10 cellular contexts compared by ENCODE assay signal in the genomic region with DNA sequence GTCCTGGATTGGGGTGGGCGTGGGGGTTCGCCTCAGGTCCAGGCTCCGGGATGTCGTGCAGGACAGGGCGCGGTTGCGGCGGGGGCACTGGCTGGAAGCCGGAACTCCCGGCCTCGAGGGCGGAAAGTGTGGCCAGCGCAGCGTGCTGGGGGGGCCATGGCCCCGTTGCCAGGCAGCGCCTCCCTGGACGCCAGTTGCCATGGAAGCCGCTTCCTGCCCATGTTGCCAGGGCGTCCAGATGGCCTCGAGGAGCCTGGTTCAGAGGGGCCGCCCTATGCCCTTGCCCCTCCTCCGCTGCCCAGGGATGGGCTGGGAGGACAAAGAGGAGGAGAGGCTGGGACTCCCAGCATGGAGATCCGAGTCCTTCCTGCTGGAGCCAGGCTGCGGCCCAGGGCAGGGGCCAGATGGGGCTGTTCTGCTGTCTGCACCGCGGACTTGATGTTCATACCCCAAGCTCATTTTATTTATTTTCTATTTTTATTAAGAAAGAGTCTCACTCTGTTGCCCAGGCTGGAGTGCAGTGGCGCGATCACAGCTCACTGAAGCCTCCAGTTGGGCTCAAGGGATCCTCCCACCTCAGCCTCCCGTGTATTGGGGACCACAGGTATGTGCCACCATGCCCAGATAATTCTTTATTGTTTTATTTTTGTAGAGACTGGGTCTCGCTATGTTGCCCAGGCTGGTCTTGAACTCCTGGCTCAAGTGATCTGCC. TPM values are rescaled to one million over a fixed set of nuclear protein-coding genes. Genes with fewer than 3 reads are reported as not detected.
DNase-seq lines count a peak whose midpoint lies in the region; ATAC-seq and TF ChIP-seq lines count a peak whose summit lies in the region.
"Had no signal": no experiment of that assay in that cellular context is flagged by ENCODE, and none has a peak within 500 bp of the region (broad histone marks: within the 10 kb centered on the region; RNA-seq: fewer than 3 reads in every experiment).

No MANE protein-coding gene starts in this region.

- no peak overlapping the region for H3K4me3 ChIP-seq in fibroblast of villous mesenchyme (ENCODE audit: low read depth, low read length)

- DNase-seq in activated naive CD4-positive, alpha-beta T cell treated with anti-CD3 and anti-CD28 coated beads, Interleukin-2, amount 10 ng/mL, durations not matched to agents 7 days and 5 days = peak; percentile 66
- DNase-seq in activated naive CD4-positive, alpha-beta T cell treated with anti-CD3 and anti-CD28 coated beads, Interleukin-2, amount 50 U/mL, for 72 hours (ENCODE audit: low spot score in 2 of 2) = no peak
- peak; percentile 54 for DNase-seq in SHP77 treated with DMSO at 0.1 percent for 48 hours (lab: John Stamatoyannopoulos, UW)
- DNase-seq in fibroblast of villous mesenchyme (ENCODE audit: low read depth) = peak; percentile 18
- DNase-seq in substantia nigra (lab: John Stamatoyannopoulos, UW) = peak in 43 of 49 donors; percentile 4 to 89 (median 49)
- no peak for DNase-seq in naive thymus-derived CD8-positive, alpha-beta T cell

- no peak for ATAC-seq in activated naive CD4-positive, alpha-beta T cell treated with anti-CD3 and anti-CD28 coated beads, Interleukin-2, amount 50 U/mL, for 72 hours
- ATAC-seq in HG03139 (IDR thresholded peaks at IDR 0.05; ENCODE audit: unreplicated experiment) = no peak
- ATAC-seq in HG03565 (IDR thresholded peaks at IDR 0.05; ENCODE audit: unreplicated experiment) = no peak
- no peak for ATAC-seq in naive thymus-derived CD8-positive, alpha-beta T cell

- H3K27ac ChIP-seq in substantia nigra (ENCODE audit: low read depth, low read length, poor library complexity, severe bottlenecking) = no peak overlapping the region

- CTCF ChIA-PET in activated naive CD4-positive, alpha-beta T cell treated with anti-CD3 and anti-CD28 coated beads, Interleukin-2, amount 10 ng/mL, durations not matched to agents 7 days and 5 days (lab: Charles Lee) = interaction anchor here (2.8 kb wide), 1 partner anchor 129 kb away, joined by 18 read pairs; no protein-coding TSS in a partner anchor

- no peak for TF ChIP-seq CTCF in fibroblast of villous mesenchyme (IDR thresholded peaks at IDR 0.05; ENCODE audit: insufficient read depth, low read depth, low read length)

- no peaks in the 10 kb centered on the region for H3K36me3 Mint-ChIP-seq in activated naive CD4-positive, alpha-beta T cell treated with anti-CD3 and anti-CD28 coated beads, Interleukin-2, amount 10 ng/mL, durations not matched to agents 7 days and 5 days
- no peaks in the 10 kb centered on the region for H3K36me3 Mint-ChIP-seq in activated naive CD4-positive, alpha-beta T cell treated with anti-CD3 and anti-CD28 coated beads, Interleukin-2, amount 50 U/mL, for 72 hours
- H3K36me3 Mint-ChIP-seq in naive thymus-derived CD8-positive, alpha-beta T cell = no peaks in the 10 kb centered on the region
- H3K36me3 Mint-ChIP-seq: CD4-positive, alpha-beta memory T cell had no signal

- H3K27ac Mint-ChIP-seq in activated naive CD4-positive, alpha-beta T cell treated with anti-CD3 and anti-CD28 coated beads, Interleukin-2, amount 10 ng/mL, durations not matched to agents 7 days and 5 days = no peak overlapping the region
- no peak overlapping the region for H3K27ac Mint-ChIP-seq in activated naive CD4-positive, alpha-beta T cell treated with anti-CD3 and anti-CD28 coated beads, Interleukin-2, amount 50 U/mL, for 72 hours
- H3K27ac Mint-ChIP-seq in naive thymus-derived CD8-positive, alpha-beta T cell = no peak overlapping the region
- H3K27ac Mint-ChIP-seq: stimulated activated naive CD8-positive, alpha-beta T cell treated with anti-CD3 and anti-CD28 coated beads, Interleukin-15, Interleukin-2, amounts not matched to agents 100 ng/mL and 50 ng/mL, for 24 hours had no signal

- POLR2A ChIA-PET in naive thymus-derived CD8-positive, alpha-beta T cell (lab: Charles Lee) = no interaction called here

- H3K9me3 Mint-ChIP-seq in activated naive CD4-positive, alpha-beta T cell treated with anti-CD3 and anti-CD28 coated beads, Interleukin-2, amount 10 ng/mL, durations not matched to agents 7 days and 5 days = no peaks in the 10 kb centered on the region
- H3K9me3 Mint-ChIP-seq in activated naive CD4-positive, alpha-beta T cell treated with anti-CD3 and anti-CD28 coated beads, Interleukin-2, amount 50 U/mL, for 72 hours = no peaks in the 10 kb centered on the region
- no peaks in the 10 kb centered on the region for H3K9me3 Mint-ChIP-seq in naive thymus-derived CD8-positive, alpha-beta T cell
- H3K9me3 Mint-ChIP-seq: CD4-positive, alpha-beta memory T cell; stimulated activated naive CD8-positive, alpha-beta T cell treated with anti-CD3 and anti-CD28 coated beads, Interleukin-15, Interleukin-2, amounts not matched to agents 100 ng/mL and 50 ng/mL, for 24 hours had no signal

- H3K4me3 Mint-ChIP-seq in activated naive CD4-positive, alpha-beta T cell treated with anti-CD3 and anti-CD28 coated beads, Interleukin-2, amount 10 ng/mL, durations not matched to agents 7 days and 5 days = no peak overlapping the region
- no peak overlapping the region for H3K4me3 Mint-ChIP-seq in naive thymus-derived CD8-positive, alpha-beta T cell
- H3K4me3 Mint-ChIP-seq: CD4-positive, alpha-beta memory T cell; stimulated activated naive CD8-positive, alpha-beta T cell treated with anti-CD3 and anti-CD28 coated beads, Interleukin-15, Interleukin-2, amounts not matched to agents 100 ng/mL and 50 ng/mL, for 24 hours had no signal

- peaks cover 46% of the 10 kb centered on the region for H3K27me3 Mint-ChIP-seq in activated naive CD4-positive, alpha-beta T cell treated with anti-CD3 and anti-CD28 coated beads, Interleukin-2, amount 10 ng/mL, durations not matched to agents 7 days and 5 days
- H3K27me3 Mint-ChIP-seq in naive thymus-derived CD8-positive, alpha-beta T cell = peaks cover 0 to 6% (median 0%) of the 10 kb centered on the region in 5 donors
- H3K27me3 Mint-ChIP-seq: stimulated activated naive CD8-positive, alpha-beta T cell treated with anti-CD3 and anti-CD28 coated beads, Interleukin-15, Interleukin-2, amounts not matched to agents 100 ng/mL and 50 ng/mL, for 24 hours had no signal

- H3K4me1 Mint-ChIP-seq in activated naive CD4-positive, alpha-beta T cell treated with anti-CD3 and anti-CD28 coated beads, Interleukin-2, amount 10 ng/mL, durations not matched to agents 7 days and 5 days = peaks cover 5% of the 10 kb centered on the region
- H3K4me1 Mint-ChIP-seq in naive thymus-derived CD8-positive, alpha-beta T cell = peaks cover 2 to 6% (median 4%) of the 10 kb centered on the region in 4 donors

RNA-seq across cellular contexts. Expression of a gene that starts 4.6 kb away (rescaled TPM):
- total RNA-seq in activated naive CD4-positive, alpha-beta T cell treated with anti-CD3 and anti-CD28 coated beads, Interleukin-2, amount 50 U/mL, for 72 hours = not detected
- 0.43 and 0.97 TPM in 2 replicates for total RNA-seq in fibroblast of villous mesenchyme
- not detected for total RNA-seq in naive thymus-derived CD8-positive, alpha-beta T cell
- polyA plus RNA-seq in naive thymus-derived CD8-positive, alpha-beta T cell = not detected
- total RNA-seq: CD4-positive, alpha-beta memory T cell had no signal
- polyA plus RNA-seq: CD4-positive, alpha-beta memory T cell had no signal

RNA-seq across cellular contexts. Expression of a gene that starts 23.9 kb away (rescaled TPM):
- total RNA-seq in activated naive CD4-positive, alpha-beta T cell treated with anti-CD3 and anti-CD28 coated beads, Interleukin-2, amount 50 U/mL, for 72 hours = 10 to 100 TPM; 17.6 to 55.4 TPM
- 8.1 and 10.8 TPM in 2 replicates for total RNA-seq in fibroblast of villous mesenchyme
- 10 to 100 TPM; 93.5 to 99.2 TPM for total RNA-seq in naive thymus-derived CD8-positive, alpha-beta T cell
- polyA plus RNA-seq in naive thymus-derived CD8-positive, alpha-beta T cell = 1 to 10 TPM; 1.4 to 4.6 (median 2.6) TPM

RNA-seq across cellular contexts. Expression of a gene that starts 38.5 kb away (rescaled TPM):
- total RNA-seq in activated naive CD4-positive, alpha-beta T cell treated with anti-CD3 and anti-CD28 coated beads, Interleukin-2, amount 50 U/mL, for 72 hours = 10 to 100 TPM; 79.9 to 93.9 TPM
- total RNA-seq in fibroblast of villous mesenchyme = 35.4 and 45.3 TPM in 2 replicates
- total RNA-seq in naive thymus-derived CD8-positive, alpha-beta T cell = 100 to 1,000 TPM; 120 to 123 TPM
- polyA plus RNA-seq in naive thymus-derived CD8-positive, alpha-beta T cell = 10 to 100 TPM; 24.8 to 36.8 (median 32.5) TPM

RNA-seq across cellular contexts. Expression of a gene that starts 39.6 kb away (rescaled TPM):
- total RNA-seq in activated naive CD4-positive, alpha-beta T cell treated with anti-CD3 and anti-CD28 coated beads, Interleukin-2, amount 50 U/mL, for 72 hours = 100 to 1,000 TPM; 295 to 349 TPM
- 200 and 206 TPM in 2 replicates for total RNA-seq in fibroblast of villous mesenchyme
- 10 to 100 TPM; 64.0 to 67.0 TPM for total RNA-seq in naive thymus-derived CD8-positive, alpha-beta T cell
- 100 to 1,000 TPM in 1 of 3 donors, 10 to 100 TPM in 2; 72.5 to 106 (median 92.7) TPM for polyA plus RNA-seq in naive thymus-derived CD8-positive, alpha-beta T cell

Comparison
In these comparisons a context has a peak if more than half of its experiments do, and no peak if none do; other contexts are left out.
1. DNase-seq: peak in activated naive CD4-positive, alpha-beta T cell treated with anti-CD3 and anti-CD28 coated beads, Interleukin-2, amount 10 ng/mL, durations not matched to agents 7 days and 5 days (single experiment), SHP77 treated with DMSO at 0.1 percent for 48 hours (single experiment), fibroblast of villous mesenchyme (single experiment) and substantia nigra (43 of 49); none in activated naive CD4-positive, alpha-beta T cell treated with anti-CD3 and anti-CD28 coated beads, Interleukin-2, amount 50 U/mL, for 72 hours (0 of 2) and naive thymus-derived CD8-positive, alpha-beta T cell (0 of 10).